In genomic region chr4:84638092-84638491, GRCh38 we compare ENCODE assay signal across 5 cellular contexts.
"Had no signal": no experiment of that assay in that cellular context is flagged by ENCODE, and none has a peak within 500 bp of the region (broad histone marks: within the 10 kb centered on the region; RNA-seq: fewer than 3 reads in every experiment).

No MANE protein-coding gene starts in this region.

- H3K27me3 Mint-ChIP-seq: IgD-negative memory B cell had no signal

- H3K4me1 Mint-ChIP-seq: IgD-negative memory B cell had no signal

- H3K27ac Mint-ChIP-seq: GM23338, H9, IgD-negative memory B cell had no signal

- ATAC-seq: GM23338 had no signal

- H3K4me3 Mint-ChIP-seq: GM23338, H9, IgD-negative memory B cell had no signal

- H3K9me3 Mint-ChIP-seq: GM23338, H9 had no signal

- DNase-seq: H9, HCEC 1CT, KBM-7 had no signal
